Comparison of ENCODE assay signal across 1 cellular context in genomic region chr17:39722965-39723848, GRCh38.
TF ChIP-seq lines count a peak whose summit lies in the region.

No MANE protein-coding gene starts in this region.

TF ChIP-seq in HCT116, 20 proteins besides CTCF, POLR2A, EP300 and RAD21:
- TF ChIP-seq FOSL1 (IDR thresholded peaks at IDR 0.05; ENCODE audit: low read depth), result no peak
- TF ChIP-seq EZH2phosphoT487 (IDR thresholded peaks at IDR 0.05; ENCODE audit: borderline replicate concordance), result no peak
- no peak for TF ChIP-seq SP1 (IDR thresholded peaks at IDR 0.05; ENCODE audit: low read depth)
- no peak for TF ChIP-seq TCF7L2 (IDR thresholded peaks at IDR 0.05; ENCODE audit: borderline replicate concordance, extremely low read depth, insufficient read depth, insufficient read length)
